21 cellular contexts compared by ENCODE assay signal in the genomic region with DNA sequence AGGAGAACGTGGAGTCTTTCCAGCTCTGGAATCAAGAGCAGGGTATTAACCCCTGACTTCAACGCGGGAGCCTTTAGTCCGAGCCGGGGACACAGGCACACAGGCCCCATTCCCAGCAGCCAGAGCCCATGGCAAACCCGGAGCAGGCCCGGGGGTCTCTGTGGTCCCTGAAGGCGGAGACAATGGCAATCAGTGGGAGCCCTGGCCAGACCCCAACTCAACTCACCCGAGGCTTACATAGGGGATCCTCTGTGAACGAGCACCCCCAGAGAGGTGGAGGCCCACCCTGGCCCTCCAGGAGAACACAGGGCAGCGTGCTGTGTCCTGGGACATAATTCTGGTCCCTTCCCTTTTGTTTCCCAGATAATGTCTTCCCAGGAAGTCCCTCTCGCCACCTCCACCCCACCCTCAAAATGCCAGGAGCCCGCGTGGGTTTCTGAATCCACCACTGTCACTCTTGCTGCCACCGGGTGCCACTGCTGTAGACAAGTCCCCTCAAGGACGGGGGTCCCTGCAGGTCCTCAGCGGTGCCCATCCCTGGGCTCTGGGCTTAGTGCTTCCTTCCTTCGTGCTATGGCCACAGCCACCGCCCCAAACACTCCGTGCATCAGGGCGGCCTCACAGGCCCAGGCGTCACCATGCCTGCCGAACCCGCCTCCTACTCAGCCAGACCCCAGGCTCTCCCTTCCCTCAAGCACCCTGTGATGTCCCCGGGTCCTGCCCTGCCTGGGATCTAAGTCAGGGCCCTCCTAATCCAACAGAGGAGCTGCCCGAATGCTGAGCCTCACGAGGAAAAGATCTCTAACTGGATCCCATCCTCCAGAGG. TPM values are rescaled to one million over a fixed set of nuclear protein-coding genes. Genes with fewer than 3 reads are reported as not detected.
A peak's percentile ranks its signal among the peaks of the same experiment; 100 is the strongest.
DNase-seq lines count a peak whose midpoint lies in the region; ATAC-seq, FAIRE-seq and TF ChIP-seq lines count a peak whose summit lies in the region.
"Had no signal": no experiment of that assay in that cellular context is flagged by ENCODE, and none has a peak within 500 bp of the region (broad histone marks: within the 10 kb centered on the region; RNA-seq: fewer than 3 reads in every experiment).

No MANE protein-coding gene starts in this region.

- peaks cover 2% of the 10 kb centered on the region for H3K27me3 Mint-ChIP-seq in endodermal cell (ENCODE audit: insufficient read depth)
- H3K27me3 Mint-ChIP-seq in stimulated activated memory B cell treated with anti-CD40 and anti-IgM and Interleukin-4, amounts not matched to agents 10 μg/mL and 1 μg/mL and 100 μg/mL, for 72 hours = peaks cover 32% of the 10 kb centered on the region
- peaks cover 9% of the 10 kb centered on the region for H3K27me3 Mint-ChIP-seq in endothelial cell (ENCODE audit: unreplicated experiment)

- H3K4me1 Mint-ChIP-seq in endodermal cell (no peaks in the 10 kb centered on the region), endothelial cell (ENCODE audit: unreplicated experiment) (peaks cover 2% of the 10 kb centered on the region)
- H3K4me1 Mint-ChIP-seq in stimulated activated memory B cell treated with anti-CD40 and anti-IgM and Interleukin-4, amounts not matched to agents 10 μg/mL and 1 μg/mL and 100 μg/mL, for 72 hours = peaks cover 7% of the 10 kb centered on the region

- H3K36me3 Mint-ChIP-seq in endodermal cell (ENCODE audit: low read depth) = no peaks in the 10 kb centered on the region
- H3K36me3 Mint-ChIP-seq in stimulated activated memory B cell treated with anti-CD40 and anti-IgM and Interleukin-4, amounts not matched to agents 10 μg/mL and 1 μg/mL and 100 μg/mL, for 72 hours = no peaks in the 10 kb centered on the region
- peaks cover 3% of the 10 kb centered on the region for H3K36me3 Mint-ChIP-seq in endothelial cell (ENCODE audit: low read depth, unreplicated experiment)
- H3K36me3 Mint-ChIP-seq: CD4-positive, CD25-positive, alpha-beta regulatory T cell; CD8-positive, alpha-beta memory T cell had no signal

- H2BK15ac ChIP-seq in neuronal stem cell (ENCODE audit: low read length) = peak overlapping the region; percentile 38

- H3K9me3 ChIP-seq in endodermal cell (ENCODE audit: control insufficient read depth, low read length) (no peaks in the 10 kb centered on the region), neuronal stem cell (replicated peaks in 1 of 2; ENCODE audit: control insufficient read depth in 2 of 2, insufficient read depth in 1 of 2, low read depth in 1 of 2, low read length in 2 of 2) (peaks cover 0 to 7% of the 10 kb centered on the region in 2 donors)

- peaks cover 3% of the 10 kb centered on the region for H3K79me1 ChIP-seq in neuronal stem cell (ENCODE audit: low read depth, low read length)

- no peak overlapping the region for H2AK5ac ChIP-seq in neuronal stem cell (ENCODE audit: low read depth, low read length)

- no peak overlapping the region for H2BK12ac ChIP-seq in neuronal stem cell (ENCODE audit: low read length)

- H4K91ac ChIP-seq in neuronal stem cell (ENCODE audit: low read depth, low read length, poor library complexity) = no peak overlapping the region

- FAIRE-seq in GM19239 (lab: Jason Lieb, UNC) = no peak
- FAIRE-seq: A204.1, GM12878, HTR-8/SVneo, K562 had no signal

- H3K4me2 ChIP-seq in neuronal stem cell (ENCODE audit: insufficient read depth, low read length, poor library complexity, severe bottlenecking) = no peak overlapping the region
- H3K4me2 ChIP-seq: GM23338 had no signal

- H3K27ac ChIP-seq in endodermal cell (ENCODE audit: low read depth, low read length) (no peak overlapping the region), neuronal stem cell (replicated peaks; ENCODE audit: low read length) (no peak overlapping the region)

- no peak overlapping the region for H3K18ac ChIP-seq in neuronal stem cell (ENCODE audit: low read length)

- H3K4me3 Mint-ChIP-seq in endodermal cell (no peak overlapping the region), endothelial cell (ENCODE audit: unreplicated experiment) (no peak overlapping the region)
- no peak overlapping the region for H3K4me3 Mint-ChIP-seq in stimulated activated memory B cell treated with anti-CD40 and anti-IgM and Interleukin-4, amounts not matched to agents 10 μg/mL and 1 μg/mL and 100 μg/mL, for 72 hours
- H3K4me3 Mint-ChIP-seq: CD4-positive, CD25-positive, alpha-beta regulatory T cell; CD8-positive, alpha-beta memory T cell; GM23338; H9 had no signal

- no peak overlapping the region for H3K4me3 ChIP-seq in H7 (ENCODE audit: insufficient read depth, low read depth, low read length)
- no peak overlapping the region for H3K4me3 ChIP-seq in endodermal cell (ENCODE audit: low read length)
- no peak overlapping the region for H3K4me3 ChIP-seq in neuronal stem cell (ENCODE audit: low read length in 2 of 2)
- H3K4me3 ChIP-seq: GM12878, GM23338, K562 had no signal

- no peak overlapping the region for H3K14ac ChIP-seq in neuronal stem cell (ENCODE audit: low read length)

- no peak for TF ChIP-seq CTCF in endodermal cell (conservative IDR thresholded peaks at IDR 0.05)
- TF ChIP-seq CTCF in endothelial cell (IDR thresholded peaks at IDR 0.05; ENCODE audit: unreplicated experiment) = no peak

- no peak overlapping the region for H2AFZ ChIP-seq in neuronal stem cell (ENCODE audit: low read length)

- H3K4me1 ChIP-seq in endodermal cell (ENCODE audit: control insufficient read depth, insufficient read depth, low read length) (no peaks in the 10 kb centered on the region), neuronal stem cell (ENCODE audit: control insufficient read depth in 2 of 2, insufficient read depth in 1 of 2, low read depth in 1 of 2, low read length in 2 of 2) (peaks cover 0 to 3% of the 10 kb centered on the region in 2 donors)

- no peak overlapping the region for H3K4ac ChIP-seq in neuronal stem cell (ENCODE audit: low read length)

- H4K8ac ChIP-seq in neuronal stem cell (ENCODE audit: low read depth, low read length) = no peak overlapping the region

- H2BK5ac ChIP-seq in neuronal stem cell (ENCODE audit: low read length) = no peak overlapping the region

- H3K27ac Mint-ChIP-seq in endodermal cell = no peak overlapping the region
- H3K27ac Mint-ChIP-seq in stimulated activated memory B cell treated with anti-CD40 and anti-IgM and Interleukin-4, amounts not matched to agents 10 μg/mL and 1 μg/mL and 100 μg/mL, for 72 hours = no peak overlapping the region
- H3K27ac Mint-ChIP-seq in endothelial cell (ENCODE audit: unreplicated experiment) = no peak overlapping the region
- H3K27ac Mint-ChIP-seq: CD4-positive, CD25-positive, alpha-beta regulatory T cell; CD8-positive, alpha-beta memory T cell; GM23338; H9 had no signal

- H3K36me3 ChIP-seq in H7 (replicated peaks; ENCODE audit: control insufficient read depth, insufficient read depth, low read length) = no peaks in the 10 kb centered on the region
- H3K36me3 ChIP-seq in endodermal cell (ENCODE audit: control insufficient read depth, insufficient read depth, low read length) = no peaks in the 10 kb centered on the region
- H3K36me3 ChIP-seq in neuronal stem cell (replicated peaks in 1 of 2; ENCODE audit: control insufficient read depth in 2 of 2, insufficient read depth in 2 of 2, low read length in 2 of 2) = no peaks in the 10 kb centered on the region

- DNase-seq in H7 (peak; percentile 49), endodermal cell (peak; percentile 36), neuronal stem cell (ENCODE audit: low spot score) (no peak), endothelial cell (ENCODE audit: low spot score) (no peak), GM19239 (ENCODE audit: insufficient read length, low spot score) (no peak), activated gamma-delta T cell (lab: John Stamatoyannopoulos, UW) (no peak)
- DNase-seq: ACHN; CD4-positive, CD25-positive, alpha-beta regulatory T cell; COR-L47; DMS 273 treated with DMSO at 0.1 percent for 48 hours; DND-41; EL had no signal

- no peak overlapping the region for H3K23ac ChIP-seq in neuronal stem cell (ENCODE audit: low read depth, low read length, poor library complexity)

- no peak overlapping the region for H3K9ac ChIP-seq in endodermal cell (ENCODE audit: extremely low read depth, low read length, poor library complexity, severe bottlenecking)
- H3K9ac ChIP-seq in neuronal stem cell (ENCODE audit: low read depth, low read length, poor library complexity) = no peak overlapping the region

- WGBS in endodermal cell (ENCODE audit: insufficient coverage in 1 of 2, insufficient read length in 1 of 2), 2 experiments = 91 to 97% methylated on average over 13 to 27 of the region's 27 CpGs
- no CpG with 5 or more reads among the region's 27 CpGs for WGBS in neuronal stem cell (ENCODE audit: extremely low coverage in 2 of 2, insufficient read length in 2 of 2, insufficient replicate concordance in 1 of 2), 2 donors

- no peak overlapping the region for H2BK120ac ChIP-seq in neuronal stem cell (ENCODE audit: low read depth, low read length)

- H3K27me3 ChIP-seq in H7 (ENCODE audit: control insufficient read depth, insufficient read depth, low read length) (no peaks in the 10 kb centered on the region), endodermal cell (ENCODE audit: control insufficient read depth, insufficient read depth, low read length, poor library complexity, severe bottlenecking) (no peaks in the 10 kb centered on the region), neuronal stem cell (ENCODE audit: control insufficient read depth in 3 of 3, insufficient read depth in 3 of 3, low read depth in 1 of 3, low read length in 3 of 3) (peaks cover 0 to 31% (median 0%) of the 10 kb centered on the region in 3 experiments)

- ATAC-seq in stimulated activated memory B cell treated with anti-CD40 and anti-IgM and Interleukin-4, amounts not matched to agents 10 μg/mL and 1 μg/mL and 100 μg/mL, for 72 hours = peak; percentile 10
- ATAC-seq in GM18909 (IDR thresholded peaks at IDR 0.05; ENCODE audit: poor library complexity, unreplicated experiment) = no peak
- ATAC-seq: GM12878 had no signal

- H3K9me3 Mint-ChIP-seq in endodermal cell (peaks cover 8% of the 10 kb centered on the region), endothelial cell (ENCODE audit: unreplicated experiment) (no peaks in the 10 kb centered on the region)
- H3K9me3 Mint-ChIP-seq in stimulated activated memory B cell treated with anti-CD40 and anti-IgM and Interleukin-4, amounts not matched to agents 10 μg/mL and 1 μg/mL and 100 μg/mL, for 72 hours = no peaks in the 10 kb centered on the region
- H3K9me3 Mint-ChIP-seq: CD4-positive, CD25-positive, alpha-beta regulatory T cell; CD8-positive, alpha-beta memory T cell had no signal

RNA-seq across cellular contexts. Expression of a gene that starts 28.6 kb away (rescaled TPM):
- 44.8 and 47.4 TPM in 2 replicates for total RNA-seq in H7 (2014; rRNA removed; shearing (Covaris generic))
- 10 to 100 TPM; 35.5 to 37.5 TPM for total RNA-seq in endodermal cell
- polyA plus RNA-seq in endodermal cell (2013, experiment 1 of 2) = 36.0 TPM
- polyA plus RNA-seq in endodermal cell (2013, experiment 2 of 2) = 35.4 TPM
- polyA plus RNA-seq in neuronal stem cell (2013, experiment 1 of 2) = 26.3 TPM
- 26.5 TPM for polyA plus RNA-seq in neuronal stem cell (2013, experiment 2 of 2)
- total RNA-seq in endothelial cell (ENCODE audit: unreplicated experiment) = 36.9 TPM

Comparison
In these comparisons a context has a peak if more than half of its experiments do, and no peak if none do; other contexts are left out.
1. DNase-seq: peak in H7 (single experiment) and endodermal cell (single experiment); none in neuronal stem cell (single experiment), endothelial cell (single experiment), GM19239 (single experiment) and activated gamma-delta T cell (single experiment).